In genomic region chr1:19053486-19053885, GRCh38 we compare ENCODE assay signal across 25 cellular contexts.
"Had no signal": no experiment of that assay in that cellular context is flagged by ENCODE, and none has a peak within 500 bp of the region (broad histone marks: within the 10 kb centered on the region; RNA-seq: fewer than 3 reads in every experiment).

No MANE protein-coding gene starts in this region.

- H3K9me3 ChIP-seq: colonic mucosa, heart left ventricle, mucosa of descending colon, ovary, psoas muscle, transverse colon, vagina had no signal

- H3K4me1 ChIP-seq: colonic mucosa, psoas muscle, transverse colon, vagina had no signal

- H3K27ac Mint-ChIP-seq: activated CD4-positive, alpha-beta T cell treated with anti-CD3 and anti-CD28 coated beads, Interleukin-2, amount 10 ng/mL, durations not matched to agents 24 days and 14 days; activated CD8-positive, alpha-beta T cell treated with anti-CD3 and anti-CD28 coated beads, Interleukin-2, amount 10 ng/mL, durations not matched to agents 7 days and 5 days; activated naive CD4-positive, alpha-beta T cell treated with anti-CD3 and anti-CD28 coated beads, Interleukin-2, amount 10 ng/mL, durations not matched to agents 7 days and 5 days; activated naive CD8-positive, alpha-beta T cell treated with anti-CD3 and anti-CD28 coated beads, Interleukin-2, amount 50 U/mL, for 24 hours; naive B cell had no signal

- H3K9me3 Mint-ChIP-seq: activated CD4-positive, alpha-beta T cell treated with anti-CD3 and anti-CD28 coated beads, Interleukin-2, amount 10 ng/mL, durations not matched to agents 24 days and 14 days; activated naive CD4-positive, alpha-beta T cell treated with anti-CD3 and anti-CD28 coated beads, Interleukin-2, amount 10 ng/mL, durations not matched to agents 7 days and 5 days; activated naive CD8-positive, alpha-beta T cell treated with anti-CD3 and anti-CD28 coated beads, Interleukin-2, amount 50 U/mL, for 24 hours; central memory CD8-positive, alpha-beta T cell; naive B cell; neural crest cell had no signal

- H3K27me3 ChIP-seq: ovary, vagina had no signal

- H3K36me3 Mint-ChIP-seq: activated naive CD4-positive, alpha-beta T cell treated with anti-CD3 and anti-CD28 coated beads, Interleukin-2, amount 10 ng/mL, durations not matched to agents 7 days and 5 days; naive B cell had no signal

- H3K27ac ChIP-seq: colonic mucosa, ovary, psoas muscle, transverse colon, vagina had no signal

- ATAC-seq: activated CD8-positive, alpha-beta T cell treated with anti-CD3 and anti-CD28 coated beads, Interleukin-2, amount 10 ng/mL, durations not matched to agents 7 days and 5 days; activated naive CD8-positive, alpha-beta T cell treated with anti-CD3 and anti-CD28 coated beads, Interleukin-2, amount 50 U/mL, for 24 hours; psoas muscle; stimulated activated naive CD8-positive, alpha-beta T cell treated with anti-CD3 and anti-CD28 coated beads, Interleukin-15, Interleukin-2, amounts not matched to agents 100 U/mL and 50 U/mL, for 24 hours had no signal

- H3K36me3 ChIP-seq: colonic mucosa, heart left ventricle, ovary, transverse colon, vagina had no signal

- DNase-seq: activated CD4-positive, alpha-beta T cell treated with anti-CD3 and anti-CD28 coated beads, Interleukin-2, amount 10 ng/mL, durations not matched to agents 24 days and 14 days; activated CD4-positive, CD25-positive, alpha-beta regulatory T cell; activated CD8-positive, alpha-beta T cell treated with anti-CD3 and anti-CD28 coated beads, Interleukin-2, amount 10 ng/mL, durations not matched to agents 7 days and 5 days; activated effector memory CD4-positive, alpha-beta T cell treated with Interleukin-2 at 50 U/mL for 16 hours; activated naive CD4-positive, alpha-beta T cell treated with anti-CD3 and anti-CD28 coated beads, Interleukin-2, amount 10 ng/mL, durations not matched to agents 7 days and 5 days; activated naive CD8-positive, alpha-beta T cell treated with anti-CD3 and anti-CD28 coated beads, Interleukin-2, amount 50 U/mL, for 24 hours; activated T-cell treated with anti-CD3 and anti-CD28 coated beads, Interleukin-2, amount 50 U/mL, for 48 hours; anterior cingulate cortex; colonic mucosa; erythroblast; heart left ventricle; mesenchymal stem cell; mucosa of descending colon; naive B cell; ovary; psoas muscle; right cardiac atrium; stimulated activated naive CD8-positive, alpha-beta T cell treated with anti-CD3 and anti-CD28 coated beads, Interleukin-15, Interleukin-2, amounts not matched to agents 100 U/mL and 50 U/mL, for 24 hours; substantia nigra; T1000; transverse colon had no signal

- H3K4me3 ChIP-seq: colonic mucosa, heart left ventricle, mucosa of descending colon, ovary, psoas muscle, skin epidermis, transverse colon, vagina had no signal

- H3K4me3 Mint-ChIP-seq: activated CD4-positive, alpha-beta T cell treated with anti-CD3 and anti-CD28 coated beads, Interleukin-2, amount 10 ng/mL, durations not matched to agents 24 days and 14 days; activated CD8-positive, alpha-beta T cell treated with anti-CD3 and anti-CD28 coated beads, Interleukin-2, amount 10 ng/mL, durations not matched to agents 7 days and 5 days; activated naive CD4-positive, alpha-beta T cell treated with anti-CD3 and anti-CD28 coated beads, Interleukin-2, amount 10 ng/mL, durations not matched to agents 7 days and 5 days; activated naive CD8-positive, alpha-beta T cell treated with anti-CD3 and anti-CD28 coated beads, Interleukin-2, amount 50 U/mL, for 24 hours; central memory CD8-positive, alpha-beta T cell; neural crest cell had no signal
